Comparison of ENCODE assay signal across 26 cellular contexts in the genomic region with DNA sequence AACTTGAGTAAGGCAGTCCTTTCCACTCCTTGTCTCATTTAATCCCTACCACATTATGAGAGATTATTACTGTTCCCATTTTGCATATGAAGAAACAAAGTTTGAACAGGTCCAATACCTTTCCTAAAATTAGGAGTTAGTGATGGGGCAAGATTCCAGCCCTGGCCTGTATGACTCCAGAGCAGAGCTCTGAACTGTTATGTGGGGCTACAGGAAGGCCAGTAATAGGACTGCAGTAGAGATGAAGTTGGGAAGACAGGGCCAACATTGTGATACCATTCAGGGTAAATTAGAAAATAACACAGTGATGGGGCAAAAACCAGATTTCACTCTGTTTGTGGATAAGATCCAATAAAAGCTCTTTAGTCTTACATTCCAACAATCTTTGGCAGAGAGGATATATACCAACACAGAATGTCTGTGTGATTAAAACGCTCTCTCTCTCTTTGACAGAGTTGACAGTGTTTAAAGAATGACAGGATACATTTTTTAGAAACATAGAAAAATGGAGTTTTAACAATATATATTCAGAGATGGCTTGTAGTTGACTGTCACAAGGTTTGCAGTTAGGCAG. TPM values are rescaled to one million over a fixed set of nuclear protein-coding genes. Genes with fewer than 3 reads are reported as not detected.
DNase-seq lines count a peak whose midpoint lies in the region; ATAC-seq, FAIRE-seq and TF ChIP-seq lines count a peak whose summit lies in the region.
"Had no signal": no experiment of that assay in that cellular context is flagged by ENCODE, and none has a peak within 500 bp of the region (broad histone marks: within the 10 kb centered on the region; RNA-seq: fewer than 3 reads in every experiment).

No MANE protein-coding gene starts in this region.

- WGBS in A549 (ENCODE audit: missing lambda C conversion rate), result 52% methylated on average over 1 of the region's 1 CpG

- TF ChIP-seq EP300 in A549 (IDR thresholded peaks at IDR 0.05), result no peak

- peaks cover 6% of the 10 kb centered on the region for H3K4me1 Mint-ChIP-seq in nephron progenitor cell
- H3K4me1 Mint-ChIP-seq: activated B cell treated with CpG ODN at 0.5 μM for 24 hours; activated T-helper 17 cell treated with anti-CD3 and anti-CD28 coated beads, Interleukin-2, amount 50 U/mL, for 72 hours had no signal

- FAIRE-seq in A549 (lab: Jason Lieb, UNC), result no peak
- no peak for FAIRE-seq in GM19239 (lab: Jason Lieb, UNC)
- FAIRE-seq: A204.1, frontal cortex, urothelium cell line had no signal

- no peaks in the 10 kb centered on the region for H3K27me3 Mint-ChIP-seq in nephron progenitor cell (ENCODE audit: low read depth, poor library complexity)

- no peak for TF ChIP-seq POLR2A in A549 (IDR thresholded peaks at IDR 0.05; ENCODE audit: low read length)

- H3K4me3 ChIP-seq in A549 (no peak overlapping the region), WERI-Rb-1 (ENCODE audit: low read depth, low read length) (no peak overlapping the region)
- H3K4me3 ChIP-seq: ascending aorta, left ventricle myocardium inferior, right lobe of liver had no signal

- H3K27ac Mint-ChIP-seq in nephron progenitor cell, result peak overlapping the region; percentile 37
- H3K27ac Mint-ChIP-seq: activated B cell treated with CpG ODN at 0.5 μM for 24 hours; activated CD4-positive, alpha-beta memory T cell treated with anti-CD3 and anti-CD28 coated beads for 36 hours; activated naive CD8-positive, alpha-beta T cell; activated T-helper 17 cell treated with anti-CD3 and anti-CD28 coated beads, Interleukin-2, amount 50 U/mL, for 72 hours; immature natural killer cell had no signal

- peak overlapping the region; percentile 32; the same call in 1 of the 3 replicates for H3K4me2 ChIP-seq in A549

- H3K9me3 ChIP-seq in A549 (no peaks in the 10 kb centered on the region), WERI-Rb-1 (ENCODE audit: severe bottlenecking) (no peaks in the 10 kb centered on the region)
- H3K9me3 ChIP-seq: ascending aorta, right lobe of liver had no signal

- no peak overlapping the region for H3K27ac ChIP-seq in A549
- no peak overlapping the region for H3K27ac ChIP-seq in WERI-Rb-1
- H3K27ac ChIP-seq: left ventricle myocardium inferior, right lobe of liver had no signal

- CTCF ChIA-PET in A549 (lab: Yijun Ruan, JAX), result interaction anchor here (1.5 kb wide), 1 partner anchor 9 kb away, joined by 6 read pairs; no protein-coding TSS in a partner anchor

- TF ChIP-seq CTCF in A549 (IDR thresholded peaks at IDR 0.05) (no peak), nephron progenitor cell (IDR thresholded peaks at IDR 0.05) (no peak), WERI-Rb-1 (IDR thresholded peaks at IDR 0.05; ENCODE audit: low read depth, low read length) (no peak)

- ATAC-seq in A549, result no peak
- ATAC-seq: activated T-helper 17 cell treated with anti-CD3 and anti-CD28 coated beads, Interleukin-2, amount 50 U/mL, for 72 hours had no signal

- TF ChIP-seq RAD21 in A549 (conservative IDR thresholded peaks at IDR 0.05 in 1 of 2, IDR thresholded peaks at IDR 0.05 in 1 of 2), result no peak

- no peak overlapping the region for H3K4me3 Mint-ChIP-seq in nephron progenitor cell
- H3K4me3 Mint-ChIP-seq: activated B cell treated with CpG ODN at 0.5 μM for 24 hours; activated CD4-positive, alpha-beta memory T cell treated with anti-CD3 and anti-CD28 coated beads for 36 hours; activated naive CD8-positive, alpha-beta T cell; activated T-helper 17 cell treated with anti-CD3 and anti-CD28 coated beads, Interleukin-2, amount 50 U/mL, for 72 hours; immature natural killer cell; neural crest cell had no signal

- H3K9me3 Mint-ChIP-seq in nephron progenitor cell, result no peaks in the 10 kb centered on the region
- H3K9me3 Mint-ChIP-seq: activated B cell treated with CpG ODN at 0.5 μM for 24 hours; activated CD4-positive, alpha-beta memory T cell treated with anti-CD3 and anti-CD28 coated beads for 36 hours; activated T-helper 17 cell treated with anti-CD3 and anti-CD28 coated beads, Interleukin-2, amount 50 U/mL, for 72 hours; immature natural killer cell; neural crest cell had no signal

- no peaks in the 10 kb centered on the region for H3K36me3 ChIP-seq in WERI-Rb-1
- H3K36me3 ChIP-seq: ascending aorta, left ventricle myocardium inferior, right lobe of liver had no signal

- H3K36me3 Mint-ChIP-seq in nephron progenitor cell (ENCODE audit: low read depth), result no peaks in the 10 kb centered on the region
- H3K36me3 Mint-ChIP-seq: activated CD4-positive, alpha-beta memory T cell treated with anti-CD3 and anti-CD28 coated beads for 36 hours; activated naive CD8-positive, alpha-beta T cell; immature natural killer cell had no signal

- no peaks in the 10 kb centered on the region for H3K27me3 ChIP-seq in WERI-Rb-1 (ENCODE audit: insufficient read depth, low read depth, severe bottlenecking)
- H3K27me3 ChIP-seq: ascending aorta, right lobe of liver had no signal

- POLR2A ChIA-PET in A549 (lab: Yijun Ruan, JAX), result no interaction called here

- DNase-seq in A549 (ENCODE audit: low read depth in 1 of 2, low spot score in 1 of 2) (no peak), M059J (ENCODE audit: low read depth) (peak; percentile 11), fibroblast of gingiva (ENCODE audit: low read depth) (peak; percentile 31), nephron progenitor cell (no peak), activated gamma-delta T cell treated with Interleukin-2 at 50 U/mL for 16 hours (no peak), GM19239 (ENCODE audit: insufficient read length, low spot score) (no peak), WERI-Rb-1 (no peak), T-helper 9 cell (no peak)
- DNase-seq: activated B cell treated with CpG ODN at 0.5 μM for 24 hours; activated CD4-positive, alpha-beta memory T cell treated with anti-CD3 and anti-CD28 coated beads for 36 hours; activated CD8-positive, alpha-beta memory T cell treated with anti-CD3 and anti-CD28 coated beads, Interleukin-2, amount 50 U/mL, for 48 hours; hippocampal formation; immature natural killer cell; left ventricle myocardium inferior; NCI-H1105 treated with DMSO at 0.1 percent for 48 hours; NCI-H2081 treated with DMSO at 0.1 percent for 48 hours; posterior cingulate gyrus; right lobe of liver; SW 1271 had no signal

- peaks cover 11% of the 10 kb centered on the region for H3K4me1 ChIP-seq in A549
- H3K4me1 ChIP-seq: ascending aorta, left ventricle myocardium inferior, right lobe of liver had no signal

TF ChIP-seq in A549, 52 proteins besides CTCF, POLR2A, EP300 and RAD21:
- TF ChIP-seq CBX8 (IDR thresholded peaks at IDR 0.05), result no peak
- TF ChIP-seq, protein P1, sequence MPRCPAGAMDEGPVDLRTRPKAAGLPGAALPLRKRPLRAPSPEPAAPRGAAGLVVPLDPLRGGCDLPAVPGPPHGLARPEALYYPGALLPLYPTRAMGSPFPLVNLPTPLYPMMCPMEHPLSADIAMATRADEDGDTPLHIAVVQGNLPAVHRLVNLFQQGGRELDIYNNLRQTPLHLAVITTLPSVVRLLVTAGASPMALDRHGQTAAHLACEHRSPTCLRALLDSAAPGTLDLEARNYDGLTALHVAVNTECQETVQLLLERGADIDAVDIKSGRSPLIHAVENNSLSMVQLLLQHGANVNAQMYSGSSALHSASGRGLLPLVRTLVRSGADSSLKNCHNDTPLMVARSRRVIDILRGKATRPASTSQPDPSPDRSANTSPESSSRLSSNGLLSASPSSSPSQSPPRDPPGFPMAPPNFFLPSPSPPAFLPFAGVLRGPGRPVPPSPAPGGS (IDR thresholded peaks at IDR 0.05), result no peak
- no peak for TF ChIP-seq TFCP2L1 (CRISPR knock-in tag; IDR thresholded peaks at IDR 0.05)
- TF ChIP-seq TP53 (CRISPR knock-in tag; IDR thresholded peaks at IDR 0.05), result no peak
- TF ChIP-seq, protein P2, sequence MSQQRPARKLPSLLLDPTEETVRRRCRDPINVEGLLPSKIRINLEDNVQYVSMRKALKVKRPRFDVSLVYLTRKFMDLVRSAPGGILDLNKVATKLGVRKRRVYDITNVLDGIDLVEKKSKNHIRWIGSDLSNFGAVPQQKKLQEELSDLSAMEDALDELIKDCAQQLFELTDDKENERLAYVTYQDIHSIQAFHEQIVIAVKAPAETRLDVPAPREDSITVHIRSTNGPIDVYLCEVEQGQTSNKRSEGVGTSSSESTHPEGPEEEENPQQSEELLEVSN (IDR thresholded peaks at IDR 0.05; ENCODE audit: borderline replicate concordance, low read depth), result no peak
- TF ChIP-seq RNF2 (IDR thresholded peaks at IDR 0.05; ENCODE audit: borderline replicate concordance, low read depth), result no peak
- no peak for TF ChIP-seq GATA3 (IDR thresholded peaks at IDR 0.05; ENCODE audit: borderline replicate concordance)
- no peak for TF ChIP-seq NPAS2 (CRISPR knock-in tag; IDR thresholded peaks at IDR 0.05; ENCODE audit: borderline replicate concordance)
- TF ChIP-seq ZSCAN20 (CRISPR knock-in tag; IDR thresholded peaks at IDR 0.05), result no peak
- TF ChIP-seq, protein P3, sequence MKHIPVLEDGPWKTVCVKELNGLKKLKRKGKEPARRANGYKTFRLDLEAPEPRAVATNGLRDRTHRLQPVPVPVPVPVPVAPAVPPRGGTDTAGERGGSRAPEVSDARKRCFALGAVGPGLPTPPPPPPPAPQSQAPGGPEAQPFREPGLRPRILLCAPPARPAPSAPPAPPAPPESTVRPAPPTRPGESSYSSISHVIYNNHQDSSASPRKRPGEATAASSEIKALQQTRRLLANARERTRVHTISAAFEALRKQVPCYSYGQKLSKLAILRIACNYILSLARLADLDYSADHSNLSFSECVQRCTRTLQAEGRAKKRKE (CRISPR knock-in tag; IDR thresholded peaks at IDR 0.05; ENCODE audit: low read depth), result no peak
- no peak for TF ChIP-seq RCOR1 (IDR thresholded peaks at IDR 0.05; ENCODE audit: low read depth, low read length)
- no peak for TF ChIP-seq ZC3H11A (IDR thresholded peaks at IDR 0.05)
- TF ChIP-seq FOXS1 (CRISPR knock-in tag; IDR thresholded peaks at IDR 0.05), result no peak
- no peak for TF ChIP-seq MAZ (IDR thresholded peaks at IDR 0.05; ENCODE audit: borderline replicate concordance, low read depth, low read length)
- TF ChIP-seq HEYL (CRISPR knock-in tag; IDR thresholded peaks at IDR 0.05), result no peak
- no peak for TF ChIP-seq KDM1A (IDR thresholded peaks at IDR 0.05; ENCODE audit: low read depth)

RNA-seq across cellular contexts. Expression of a gene that starts 22.7 kb away (rescaled TPM):
- polyA plus RNA-seq in A549 (2011; rRNA removed) (3.1 and 5.4 TPM in 2 replicates), A549 (2017; fragmentation: RNase III; extraction: RNeasy Plus Mini Kit Qiagen cat#74134 plus additional on column Dnase treatment) (4.0 to 4.2 TPM (median 4.0 TPM) in 3 replicates)
- 1.6 and 2.0 TPM in 2 replicates for polyA plus RNA-seq in A549 (2012; cell fraction: cytosol; rRNA removed)
- 3.2 and 5.8 TPM in 2 replicates for polyA plus RNA-seq in A549 (2012; cell fraction: nucleus; rRNA removed)
- polyA minus RNA-seq in A549 (2011; rRNA and poly(A)+ RNA removed), result 1.0 and 1.9 TPM in 2 replicates
- 2.0 and 4.0 TPM in 2 replicates for total RNA-seq in M059J (2014; rRNA removed; shearing (Covaris generic))
- total RNA-seq: ascending aorta had no signal

RNA-seq across cellular contexts. Expression of a gene that starts 22.8 kb away (rescaled TPM):
- polyA plus RNA-seq in A549 (2011; rRNA removed) (6.7 and 8.1 TPM in 2 replicates), A549 (2017; fragmentation: RNase III; extraction: RNeasy Plus Mini Kit Qiagen cat#74134 plus additional on column Dnase treatment) (6.6 to 7.0 TPM (median 6.8 TPM) in 3 replicates)
- polyA plus RNA-seq in A549 (2012; cell fraction: cytosol; rRNA removed), result 4.3 and 5.8 TPM in 2 replicates
- polyA plus RNA-seq in A549 (2012; cell fraction: nucleus; rRNA removed), result 2.0 and 2.5 TPM in 2 replicates
- polyA minus RNA-seq in A549 (2011; rRNA and poly(A)+ RNA removed), result 7.2 and 11.9 TPM in 2 replicates
- 25.4 and 35.9 TPM in 2 replicates for total RNA-seq in M059J (2014; rRNA removed; shearing (Covaris generic))

Comparison
In these comparisons a context has a peak if more than half of its experiments do, and no peak if none do; other contexts are left out.
1. DNase-seq: peak in M059J (single experiment) and fibroblast of gingiva (single experiment); none in A549 (0 of 2), nephron progenitor cell (single experiment), activated gamma-delta T cell treated with Interleukin-2 at 50 U/mL for 16 hours (single experiment), GM19239 (single experiment), WERI-Rb-1 (single experiment) and T-helper 9 cell (single experiment).